ENCODE assay signal across 1 cellular context in genomic region chr10:43209651-43210141, GRCh38.
TF ChIP-seq lines count a peak whose summit lies in the region.

No MANE protein-coding gene starts in this region.

TF ChIP-seq in GM23338, 12 proteins besides CTCF, POLR2A, EP300 and RAD21 (continued from another document):
- TF ChIP-seq, protein P1, sequence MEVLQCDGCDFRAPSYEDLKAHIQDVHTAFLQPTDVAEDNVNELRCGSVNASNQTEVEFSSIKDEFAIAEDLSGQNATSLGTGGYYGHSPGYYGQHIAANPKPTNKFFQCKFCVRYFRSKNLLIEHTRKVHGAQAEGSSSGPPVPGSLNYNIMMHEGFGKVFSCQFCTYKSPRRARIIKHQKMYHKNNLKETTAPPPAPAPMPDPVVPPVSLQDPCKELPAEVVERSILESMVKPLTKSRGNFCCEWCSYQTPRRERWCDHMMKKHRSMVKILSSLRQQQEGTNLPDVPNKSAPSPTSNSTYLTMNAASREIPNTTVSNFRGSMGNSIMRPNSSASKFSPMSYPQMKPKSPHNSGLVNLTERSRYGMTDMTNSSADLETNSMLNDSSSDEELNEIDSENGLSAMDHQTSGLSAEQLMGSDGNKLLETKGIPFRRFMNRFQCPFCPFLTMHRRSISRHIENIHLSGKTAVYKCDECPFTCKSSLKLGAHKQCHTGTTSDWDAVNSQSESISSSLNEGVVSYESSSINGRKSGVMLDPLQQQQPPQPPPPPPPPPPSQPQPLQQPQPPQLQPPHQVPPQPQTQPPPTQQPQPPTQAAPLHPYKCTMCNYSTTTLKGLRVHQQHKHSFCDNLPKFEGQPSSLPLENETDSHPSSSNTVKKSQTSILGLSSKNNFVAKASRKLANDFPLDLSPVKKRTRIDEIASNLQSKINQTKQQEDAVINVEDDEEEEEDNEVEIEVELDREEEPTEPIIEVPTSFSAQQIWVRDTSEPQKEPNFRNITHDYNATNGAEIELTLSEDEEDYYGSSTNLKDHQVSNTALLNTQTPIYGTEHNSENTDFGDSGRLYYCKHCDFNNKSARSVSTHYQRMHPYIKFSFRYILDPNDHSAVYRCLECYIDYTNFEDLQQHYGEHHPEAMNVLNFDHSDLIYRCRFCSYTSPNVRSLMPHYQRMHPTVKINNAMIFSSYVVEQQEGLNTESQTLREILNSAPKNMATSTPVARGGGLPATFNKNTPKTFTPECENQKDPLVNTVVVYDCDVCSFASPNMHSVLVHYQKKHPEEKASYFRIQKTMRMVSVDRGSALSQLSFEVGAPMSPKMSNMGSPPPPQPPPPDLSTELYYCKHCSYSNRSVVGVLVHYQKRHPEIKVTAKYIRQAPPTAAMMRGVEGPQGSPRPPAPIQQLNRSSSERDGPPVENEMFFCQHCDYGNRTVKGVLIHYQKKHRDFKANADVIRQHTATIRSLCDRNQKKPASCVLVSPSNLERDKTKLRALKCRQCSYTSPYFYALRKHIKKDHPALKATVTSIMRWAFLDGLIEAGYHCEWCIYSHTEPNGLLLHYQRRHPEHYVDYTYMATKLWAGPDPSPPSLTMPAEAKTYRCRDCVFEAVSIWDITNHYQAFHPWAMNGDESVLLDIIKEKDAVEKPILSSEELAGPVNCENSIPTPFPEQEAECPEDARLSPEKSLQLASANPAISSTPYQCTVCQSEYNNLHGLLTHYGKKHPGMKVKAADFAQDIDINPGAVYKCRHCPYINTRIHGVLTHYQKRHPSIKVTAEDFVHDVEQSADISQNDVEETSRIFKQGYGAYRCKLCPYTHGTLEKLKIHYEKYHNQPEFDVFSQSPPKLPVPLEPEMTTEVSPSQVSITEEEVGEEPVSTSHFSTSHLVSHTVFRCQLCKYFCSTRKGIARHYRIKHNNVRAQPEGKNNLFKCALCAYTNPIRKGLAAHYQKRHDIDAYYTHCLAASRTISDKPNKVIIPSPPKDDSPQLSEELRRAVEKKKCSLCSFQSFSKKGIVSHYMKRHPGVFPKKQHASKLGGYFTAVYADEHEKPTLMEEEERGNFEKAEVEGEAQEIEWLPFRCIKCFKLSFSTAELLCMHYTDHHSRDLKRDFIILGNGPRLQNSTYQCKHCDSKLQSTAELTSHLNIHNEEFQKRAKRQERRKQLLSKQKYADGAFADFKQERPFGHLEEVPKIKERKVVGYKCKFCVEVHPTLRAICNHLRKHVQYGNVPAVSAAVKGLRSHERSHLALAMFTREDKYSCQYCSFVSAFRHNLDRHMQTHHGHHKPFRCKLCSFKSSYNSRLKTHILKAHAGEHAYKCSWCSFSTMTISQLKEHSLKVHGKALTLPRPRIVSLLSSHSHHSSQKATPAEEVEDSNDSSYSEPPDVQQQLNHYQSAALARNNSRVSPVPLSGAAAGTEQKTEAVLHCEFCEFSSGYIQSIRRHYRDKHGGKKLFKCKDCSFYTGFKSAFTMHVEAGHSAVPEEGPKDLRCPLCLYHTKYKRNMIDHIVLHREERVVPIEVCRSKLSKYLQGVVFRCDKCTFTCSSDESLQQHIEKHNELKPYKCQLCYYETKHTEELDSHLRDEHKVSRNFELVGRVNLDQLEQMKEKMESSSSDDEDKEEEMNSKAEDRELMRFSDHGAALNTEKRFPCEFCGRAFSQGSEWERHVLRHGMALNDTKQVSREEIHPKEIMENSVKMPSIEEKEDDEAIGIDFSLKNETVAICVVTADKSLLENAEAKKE (CRISPR knock-in tag; IDR thresholded peaks at IDR 0.05), result no peak
- TF ChIP-seq JUNB (IDR thresholded peaks at IDR 0.05; ENCODE audit: unreplicated experiment), result no peak
- no peak for TF ChIP-seq NANOG (IDR thresholded peaks at IDR 0.05; ENCODE audit: borderline replicate concordance)
- no peak for TF ChIP-seq STAT1 (IDR thresholded peaks at IDR 0.05; ENCODE audit: unreplicated experiment)
- TF ChIP-seq ZNF331 (CRISPR knock-in tag; IDR thresholded peaks at IDR 0.05; ENCODE audit: low read depth), result no peak
- no peak for TF ChIP-seq EZH2 (IDR thresholded peaks at IDR 0.05; ENCODE audit: low read depth, unreplicated experiment)
- TF ChIP-seq, protein P2, sequence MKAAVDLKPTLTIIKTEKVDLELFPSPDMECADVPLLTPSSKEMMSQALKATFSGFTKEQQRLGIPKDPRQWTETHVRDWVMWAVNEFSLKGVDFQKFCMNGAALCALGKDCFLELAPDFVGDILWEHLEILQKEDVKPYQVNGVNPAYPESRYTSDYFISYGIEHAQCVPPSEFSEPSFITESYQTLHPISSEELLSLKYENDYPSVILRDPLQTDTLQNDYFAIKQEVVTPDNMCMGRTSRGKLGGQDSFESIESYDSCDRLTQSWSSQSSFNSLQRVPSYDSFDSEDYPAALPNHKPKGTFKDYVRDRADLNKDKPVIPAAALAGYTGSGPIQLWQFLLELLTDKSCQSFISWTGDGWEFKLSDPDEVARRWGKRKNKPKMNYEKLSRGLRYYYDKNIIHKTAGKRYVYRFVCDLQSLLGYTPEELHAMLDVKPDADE (IDR thresholded peaks at IDR 0.05), result no peak
- TF ChIP-seq EZH2phosphoT487 (IDR thresholded peaks at IDR 0.05; ENCODE audit: unreplicated experiment), result no peak
- no peak for TF ChIP-seq CREB1 (CRISPR knock-in tag; IDR thresholded peaks at IDR 0.05; ENCODE audit: low read depth)
- no peak for TF ChIP-seq POLR2AphosphoS5 (IDR thresholded peaks at IDR 0.05; ENCODE audit: low read depth)
- TF ChIP-seq ZNF114 (CRISPR knock-in tag; IDR thresholded peaks at IDR 0.05), result no peak
